ENCODE assay signal across 4 cellular contexts in the genomic region with DNA sequence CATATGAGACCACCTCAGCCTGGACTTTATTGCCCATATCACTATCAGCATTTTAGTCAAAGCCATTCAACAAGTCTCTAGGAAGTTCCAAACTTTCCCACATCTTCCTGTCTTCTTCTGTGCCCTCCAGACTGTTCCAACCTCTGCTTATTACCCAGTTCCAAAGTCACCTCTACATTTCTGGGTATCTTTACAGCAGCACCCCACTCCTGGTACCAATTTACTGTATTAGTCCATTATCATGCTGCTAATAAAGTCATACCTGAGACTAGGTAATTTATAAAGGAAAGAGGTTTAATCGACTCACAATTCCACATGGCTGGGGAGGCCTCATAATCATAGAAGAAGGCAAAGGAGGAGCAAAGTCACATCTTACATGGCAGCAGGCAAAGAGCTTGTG. TPM values are rescaled to one million over a fixed set of nuclear protein-coding genes. Genes with fewer than 3 reads are reported as not detected.
"Had no signal": no experiment of that assay in that cellular context is flagged by ENCODE, and none has a peak within 500 bp of the region (broad histone marks: within the 10 kb centered on the region; RNA-seq: fewer than 3 reads in every experiment).

No MANE protein-coding gene starts in this region.

RNA-seq across cellular contexts. Expression of a gene that starts 16.1 kb away (rescaled TPM):
- total RNA-seq: LHCN-M2, M059J, MCF 10A, NCI-H460 had no signal
